Comparison of ENCODE assay signal across 8 cellular contexts in the genomic region with DNA sequence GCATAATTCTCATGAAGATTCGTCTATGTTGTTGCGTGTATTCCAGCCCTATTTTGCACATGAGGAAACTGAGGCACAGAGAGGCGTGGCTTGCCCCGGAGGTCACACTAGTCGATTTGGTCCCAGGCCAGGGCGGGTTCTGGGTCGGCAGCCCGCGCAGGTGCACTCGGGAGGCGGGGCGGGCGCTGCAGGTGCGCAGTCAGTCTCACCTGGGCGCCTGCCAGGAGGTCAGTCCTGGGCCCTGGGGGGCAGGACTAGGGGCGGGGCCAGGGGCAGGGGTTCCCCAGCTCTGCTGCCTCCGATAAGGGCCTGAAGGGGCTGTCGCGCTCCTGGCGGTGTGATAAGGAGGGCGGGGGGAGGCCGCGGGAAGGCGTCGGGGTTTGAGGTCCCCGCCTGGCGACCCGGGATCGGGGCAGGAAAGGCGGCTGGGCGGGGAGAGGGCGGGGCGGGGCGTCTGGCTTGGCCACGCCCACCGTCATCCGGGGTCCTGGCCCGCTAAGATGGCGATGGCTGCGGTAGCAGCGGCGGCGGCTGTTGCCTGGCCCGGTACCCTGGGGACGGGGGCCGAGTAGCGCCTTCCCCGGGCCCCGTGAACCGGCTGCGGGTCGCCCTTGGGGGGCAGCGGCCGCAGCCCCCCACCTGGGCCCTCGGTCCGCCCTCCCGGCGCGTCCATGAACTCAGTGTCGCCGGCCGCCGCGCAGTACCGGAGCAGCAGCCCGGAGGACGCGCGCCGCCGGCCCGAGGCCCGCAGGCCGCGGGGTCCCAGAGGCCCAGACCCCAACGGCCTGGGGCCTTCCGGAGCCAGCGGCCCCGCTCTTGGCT. TPM values are rescaled to one million over a fixed set of nuclear protein-coding genes. Genes with fewer than 3 reads are reported as not detected.
A peak's percentile ranks its signal among the peaks of the same experiment; 100 is the strongest.
DNase-seq lines count a peak whose midpoint lies in the region; ATAC-seq, FAIRE-seq and TF ChIP-seq lines count a peak whose summit lies in the region.

A gene (plus strand): TSS at position 485 of the 822 bp plus-strand sequence. CDS start 187 bp downstream, at position 672.

- peaks cover 10 to 17% of the 10 kb centered on the region in 2 donors for H3K36me3 ChIP-seq in kidney (ENCODE audit: control insufficient read depth in 1 of 2, insufficient read depth in 2 of 2, low read length in 2 of 2)

- H3K4me1 ChIP-seq in kidney (ENCODE audit: control insufficient read depth in 1 of 2, insufficient read depth in 1 of 2, low read depth in 1 of 2, low read length in 2 of 2) = peaks cover 0 to 6% of the 10 kb centered on the region in 2 donors

- DNase-seq in NCI-H2196 treated with DMSO at 0.1 percent for 48 hours (lab: John Stamatoyannopoulos, UW; ENCODE audit: unreplicated experiment) (peak; percentile 91), kidney (peak; percentile 94)
- peak; percentile 65 to 75 for DNase-seq in central memory CD8-positive, alpha-beta T cell (ENCODE audit: low spot score in 2 of 2)
- DNase-seq in stimulated activated CD4-positive, alpha-beta T cell treated with anti-CD3 and anti-CD28 coated beads, Interleukin-12 subunit alpha, Interleukin-12 subunit beta, amount 100 ng/mL, for 48 hours (ENCODE audit: low read depth in 2 of 3, low spot score in 1 of 3) = peak in 2 of 3 donors; percentile 67 to 73

- peak within 1 kb of the TSS; percentile 90 for H3K4me3 Mint-ChIP-seq in central memory CD8-positive, alpha-beta T cell

- no peak for TF ChIP-seq CTCF in kidney (IDR thresholded peaks at IDR 0.05; ENCODE audit: borderline replicate concordance, extremely low read depth, insufficient read depth)

- peak within 1 kb of the TSS; percentile 77 to 87 for H3K27ac ChIP-seq in kidney (ENCODE audit: low read depth in 2 of 2, low read length in 2 of 2)

- peak; percentile 92 for TF ChIP-seq POLR2A in GM15510 (IDR thresholded peaks at IDR 0.05; ENCODE audit: borderline replicate concordance, extremely low read depth, insufficient read length)

- H3K36me3 Mint-ChIP-seq in central memory CD8-positive, alpha-beta T cell (ENCODE audit: insufficient read depth) = peaks cover 26% of the 10 kb centered on the region

- peak within 1 kb of the TSS; percentile 89 for H3K27ac Mint-ChIP-seq in central memory CD8-positive, alpha-beta T cell (ENCODE audit: low read depth)

- peaks cover 8% of the 10 kb centered on the region for H3K4me1 Mint-ChIP-seq in central memory CD8-positive, alpha-beta T cell

- FAIRE-seq in kidney (lab: Jason Lieb, UNC) = no peak

- H3K4me3 ChIP-seq in kidney (ENCODE audit: low read length in 2 of 2) = peak within 1 kb of the TSS; percentile 89 to 92

- no peaks in the 10 kb centered on the region for H3K9me3 Mint-ChIP-seq in central memory CD8-positive, alpha-beta T cell

- intact Hi-C loops in kidney (cut with DNase I) = no loop called here

- no peaks in the 10 kb centered on the region for H3K9me3 ChIP-seq in kidney (ENCODE audit: control insufficient read depth in 1 of 2, low read length in 2 of 2)

- peaks cover 11% of the 10 kb centered on the region for H3K27me3 Mint-ChIP-seq in central memory CD8-positive, alpha-beta T cell

- peak within 1 kb of the TSS; percentile 58 to 88 for H3K9ac ChIP-seq in kidney (ENCODE audit: low read length in 2 of 2)

- peak; percentile 47 for ATAC-seq in HG03025 (IDR thresholded peaks at IDR 0.05; ENCODE audit: low FRiP score, unreplicated experiment)
- peak; percentile 87 to 88 for ATAC-seq in activated CD4-positive, CD25-positive, alpha-beta regulatory T cell treated with anti-CD3 and anti-CD28 coated beads, Interleukin-2, amount 50 U/mL, for 24 hours
- peak; percentile 85 for ATAC-seq in central memory CD8-positive, alpha-beta T cell (replicated peaks; ENCODE audit: extremely low read depth, poor library complexity, severe bottlenecking)
- no peak for ATAC-seq in GM18517 (IDR thresholded peaks at IDR 0.05; ENCODE audit: unreplicated experiment)

RNA-seq across cellular contexts. Expression of the gene that starts here (rescaled TPM):
- total RNA-seq in kidney = 32.7 TPM
- 91.7 TPM for polyA plus RNA-seq in kidney (ENCODE audit: insufficient read depth, low read depth, low replicate concordance)
